8 cellular contexts compared by ENCODE assay signal in genomic region chr21:44299085-44299457, GRCh38. TPM values are rescaled to one million over a fixed set of nuclear protein-coding genes. Genes with fewer than 3 reads are reported as not detected.
DNase-seq lines count a peak whose midpoint lies in the region; ATAC-seq and TF ChIP-seq lines count a peak whose summit lies in the region.

No MANE protein-coding gene starts in this region.

- H3K36me3 Mint-ChIP-seq in activated T-cell treated with anti-CD3 and anti-CD28 coated beads, Interleukin-2, amount 50 U/mL, for 4 hours (ENCODE audit: insufficient read depth): no peaks in the 10 kb centered on the region
- H3K36me3 Mint-ChIP-seq in activated CD4-positive, alpha-beta memory T cell treated with anti-CD3 and anti-CD28 coated beads, Interleukin-2, amount 10 ng/mL, durations not matched to agents 7 days and 5 days (ENCODE audit: low read depth): peaks cover 13% of the 10 kb centered on the region

- intact Hi-C loops in right cardiac atrium (cut with DNase I): no loop called here
- intact Hi-C loops in stomach (cut with DNase I; ENCODE audit: low total_unique reads): no loop called here

- DNase-seq in activated T-cell treated with anti-CD3 and anti-CD28 coated beads, Interleukin-2, amount 50 U/mL, for 4 hours: no peak
- DNase-seq in activated T-cell treated with anti-CD3 and anti-CD28 coated beads for 4 hours (no peak), right cardiac atrium (peak in 2 of 3 donors; percentile 3 to 18), stomach (no peak), COLO668 (lab: John Stamatoyannopoulos, UW; ENCODE audit: unreplicated experiment) (no peak), NCI-H1436 treated with DMSO at 0.1 percent for 48 hours (lab: John Stamatoyannopoulos, UW) (no peak), NCI-H446 treated with DMSO at 0.1 percent for 48 hours (lab: John Stamatoyannopoulos, UW) (no peak)
- no peak for DNase-seq in activated CD4-positive, alpha-beta memory T cell treated with anti-CD3 and anti-CD28 coated beads, Interleukin-2, amount 10 ng/mL, durations not matched to agents 7 days and 5 days

- WGBS in right cardiac atrium: 33% methylated on average over 10 of the region's 10 CpGs
- WGBS in stomach, 5 donors: 21 to 38% (median 25%) methylated on average over 10 of the region's 10 CpGs

- peaks cover 54% of the 10 kb centered on the region for H3K4me1 Mint-ChIP-seq in activated T-cell treated with anti-CD3 and anti-CD28 coated beads, Interleukin-2, amount 50 U/mL, for 4 hours (ENCODE audit: low read depth)
- peaks cover 62% of the 10 kb centered on the region for H3K4me1 Mint-ChIP-seq in activated CD4-positive, alpha-beta memory T cell treated with anti-CD3 and anti-CD28 coated beads, Interleukin-2, amount 10 ng/mL, durations not matched to agents 7 days and 5 days

- peak; percentile 1 to 3 for ATAC-seq in activated T-cell treated with anti-CD3 and anti-CD28 coated beads, Interleukin-2, amount 50 U/mL, for 4 hours
- ATAC-seq in right cardiac atrium: no peak

- H3K27me3 ChIP-seq in right cardiac atrium (ENCODE audit: control insufficient read depth, insufficient read depth) (no peaks in the 10 kb centered on the region), stomach (peaks cover 0 to 30% (median 0%) of the 10 kb centered on the region in 3 donors)

- H3K27me3 Mint-ChIP-seq in activated T-cell treated with anti-CD3 and anti-CD28 coated beads, Interleukin-2, amount 50 U/mL, for 4 hours (ENCODE audit: low read depth): no peaks in the 10 kb centered on the region
- no peaks in the 10 kb centered on the region for H3K27me3 Mint-ChIP-seq in activated CD4-positive, alpha-beta memory T cell treated with anti-CD3 and anti-CD28 coated beads, Interleukin-2, amount 10 ng/mL, durations not matched to agents 7 days and 5 days

- H3K4me3 Mint-ChIP-seq in activated T-cell treated with anti-CD3 and anti-CD28 coated beads, Interleukin-2, amount 50 U/mL, for 4 hours: peak overlapping the region; percentile 84
- H3K4me3 Mint-ChIP-seq in activated CD4-positive, alpha-beta memory T cell treated with anti-CD3 and anti-CD28 coated beads, Interleukin-2, amount 10 ng/mL, durations not matched to agents 7 days and 5 days: peak overlapping the region; percentile 83

- peak overlapping the region; percentile 24 for H3K27ac ChIP-seq in right cardiac atrium (ENCODE audit: low read length)
- H3K27ac ChIP-seq in stomach: peak overlapping the region; percentile 94 to 98 (median 96)

- TF ChIP-seq EP300 in stomach (IDR thresholded peaks at IDR 0.05): no peak

- CTCF ChIA-PET in activated CD4-positive, alpha-beta memory T cell treated with anti-CD3 and anti-CD28 coated beads, Interleukin-2, amount 10 ng/mL, durations not matched to agents 7 days and 5 days (lab: Charles Lee): interaction anchor here (0.8 kb wide), 1 partner anchor 221 kb away, joined by 4 read pairs; no protein-coding TSS in a partner anchor

- H3K36me3 ChIP-seq in stomach: no peaks in the 10 kb centered on the region

- no peaks in the 10 kb centered on the region for H3K9me3 Mint-ChIP-seq in activated T-cell treated with anti-CD3 and anti-CD28 coated beads, Interleukin-2, amount 50 U/mL, for 4 hours
- H3K9me3 Mint-ChIP-seq in activated CD4-positive, alpha-beta memory T cell treated with anti-CD3 and anti-CD28 coated beads, Interleukin-2, amount 10 ng/mL, durations not matched to agents 7 days and 5 days: no peaks in the 10 kb centered on the region

- peak overlapping the region; percentile 90 for H3K4me3 ChIP-seq in right cardiac atrium (ENCODE audit: low read length)
- H3K4me3 ChIP-seq in stomach: peak overlapping the region; percentile 77 to 92 (median 90)

- no peak for TF ChIP-seq CTCF in stomach (IDR thresholded peaks at IDR 0.05)

- H3K9me3 ChIP-seq in right cardiac atrium (ENCODE audit: control insufficient read depth, low read length): no peaks in the 10 kb centered on the region
- no peaks in the 10 kb centered on the region for H3K9me3 ChIP-seq in stomach

- no peak for TF ChIP-seq POLR2A in stomach (IDR thresholded peaks at IDR 0.05)

- POLR2A ChIA-PET in activated CD4-positive, alpha-beta memory T cell treated with anti-CD3 and anti-CD28 coated beads, Interleukin-2, amount 10 ng/mL, durations not matched to agents 7 days and 5 days (lab: Charles Lee): interaction anchor here (2.1 kb wide), 1 partner anchor 40 kb away, joined by 4 read pairs; no protein-coding TSS in a partner anchor

- H3K27ac Mint-ChIP-seq in activated CD4-positive, alpha-beta memory T cell treated with anti-CD3 and anti-CD28 coated beads, Interleukin-2, amount 10 ng/mL, durations not matched to agents 7 days and 5 days: peak overlapping the region; percentile 96

- H3K4me1 ChIP-seq in right cardiac atrium (ENCODE audit: control insufficient read depth, insufficient read depth, low read length) (peaks cover 3% of the 10 kb centered on the region), stomach (peaks cover 48 to 74% (median 67%) of the 10 kb centered on the region in 4 donors)

RNA-seq across cellular contexts. Expression of gene PFKL, which starts 0.8 kb away (rescaled TPM):
- 100 to 1,000 TPM; 102 to 122 (median 116) TPM for total RNA-seq in activated T-cell treated with anti-CD3 and anti-CD28 coated beads, Interleukin-2, amount 50 U/mL, for 4 hours
- total RNA-seq in activated CD4-positive, alpha-beta memory T cell treated with anti-CD3 and anti-CD28 coated beads, Interleukin-2, amount 10 ng/mL, durations not matched to agents 7 days and 5 days: 100 to 1,000 TPM; 218 to 221 TPM
- 10 to 100 TPM; 43.2 to 54.9 (median 49.6) TPM for total RNA-seq in right cardiac atrium
- 42.8 TPM for polyA plus RNA-seq in right cardiac atrium
- total RNA-seq in stomach: 100 to 1,000 TPM; 123 to 283 (median 139) TPM
- polyA plus RNA-seq in stomach: 100 to 1,000 TPM in 1 of 3 donors, 10 to 100 TPM in 2; 83.0 to 120 (median 99.9) TPM

RNA-seq across cellular contexts. Expression of gene AIRE, which starts 13.4 kb away (rescaled TPM):
- total RNA-seq in activated T-cell treated with anti-CD3 and anti-CD28 coated beads, Interleukin-2, amount 50 U/mL, for 4 hours: not detected
- total RNA-seq in activated CD4-positive, alpha-beta memory T cell treated with anti-CD3 and anti-CD28 coated beads, Interleukin-2, amount 10 ng/mL, durations not matched to agents 7 days and 5 days: under 1 TPM; 0.48 to 0.58 TPM
- under 1 TPM in 3 of 4 donors, not detected in 1; 0.11 to 0.14 (median 0.14) TPM for total RNA-seq in right cardiac atrium
- 0.05 TPM for polyA plus RNA-seq in right cardiac atrium
- total RNA-seq in stomach: under 1 TPM in 2 of 5 donors, not detected in 3; 0.18 to 0.87 TPM
- not detected for polyA plus RNA-seq in stomach

RNA-seq across cellular contexts. Expression of gene DNMT3L, which starts 37.4 kb away (rescaled TPM):
- total RNA-seq in activated T-cell treated with anti-CD3 and anti-CD28 coated beads, Interleukin-2, amount 50 U/mL, for 4 hours: not detected
- total RNA-seq in activated CD4-positive, alpha-beta memory T cell treated with anti-CD3 and anti-CD28 coated beads, Interleukin-2, amount 10 ng/mL, durations not matched to agents 7 days and 5 days: not detected
- total RNA-seq in right cardiac atrium (not detected), stomach (not detected)
- polyA plus RNA-seq in right cardiac atrium (not detected), stomach (not detected)

RNA-seq across cellular contexts. Expression of gene CFAP410, which starts 40.1 kb away (rescaled TPM):
- 10 to 100 TPM; 30.2 to 32.7 (median 30.5) TPM for total RNA-seq in activated T-cell treated with anti-CD3 and anti-CD28 coated beads, Interleukin-2, amount 50 U/mL, for 4 hours
- total RNA-seq in activated CD4-positive, alpha-beta memory T cell treated with anti-CD3 and anti-CD28 coated beads, Interleukin-2, amount 10 ng/mL, durations not matched to agents 7 days and 5 days: 10 to 100 TPM; 14.2 to 15.5 TPM
- total RNA-seq in right cardiac atrium: 10 to 100 TPM; 13.2 to 19.8 (median 17.6) TPM
- polyA plus RNA-seq in right cardiac atrium: 16.8 TPM
- total RNA-seq in stomach: 100 to 1,000 TPM in 1 of 5 donors, 10 to 100 TPM in 4; 21.1 to 118 (median 32.2) TPM
- polyA plus RNA-seq in stomach: 10 to 100 TPM; 30.2 to 43.1 (median 39.0) TPM

RNA-seq across cellular contexts. Expression of gene TRPM2, which starts 54.4 kb away (rescaled TPM):
- total RNA-seq in activated T-cell treated with anti-CD3 and anti-CD28 coated beads, Interleukin-2, amount 50 U/mL, for 4 hours: 10 to 100 TPM in 1 of 3 donors, 1 to 10 TPM in 1, under 1 TPM in 1; 0.95 to 21.6 (median 2.5) TPM
- 10 to 100 TPM; 13.7 to 14.8 TPM for total RNA-seq in activated CD4-positive, alpha-beta memory T cell treated with anti-CD3 and anti-CD28 coated beads, Interleukin-2, amount 10 ng/mL, durations not matched to agents 7 days and 5 days
- total RNA-seq in right cardiac atrium (1 to 10 TPM; 1.0 to 1.7 (median 1.4) TPM), stomach (10 to 100 TPM in 1 of 5 donors, 1 to 10 TPM in 4; 1.3 to 10.3 (median 3.5) TPM)
- polyA plus RNA-seq in right cardiac atrium (0.61 TPM), stomach (1 to 10 TPM; 1.9 to 2.7 (median 1.9) TPM)

Comparison
In these comparisons a context has a peak if more than half of its experiments do, and no peak if none do; other contexts are left out.
1. ATAC-seq: peak in activated T-cell treated with anti-CD3 and anti-CD28 coated beads, Interleukin-2, amount 50 U/mL, for 4 hours (2 of 2); none in right cardiac atrium (0 of 2).
2. DNase-seq: peak in right cardiac atrium (2 of 3); none in activated T-cell treated with anti-CD3 and anti-CD28 coated beads, Interleukin-2, amount 50 U/mL, for 4 hours (single experiment), activated T-cell treated with anti-CD3 and anti-CD28 coated beads for 4 hours (single experiment), activated CD4-positive, alpha-beta memory T cell treated with anti-CD3 and anti-CD28 coated beads, Interleukin-2, amount 10 ng/mL, durations not matched to agents 7 days and 5 days (single experiment), stomach (single experiment), COLO668 (single experiment), NCI-H1436 treated with DMSO at 0.1 percent for 48 hours (single experiment) and NCI-H446 treated with DMSO at 0.1 percent for 48 hours (single experiment).